29 cellular contexts compared by ENCODE assay signal in genomic region chr2:200318940-200319435, GRCh38. TPM values are rescaled to one million over a fixed set of nuclear protein-coding genes. Genes with fewer than 3 reads are reported as not detected.
A peak's percentile ranks its signal among the peaks of the same experiment; 100 is the strongest.
DNase-seq lines count a peak whose midpoint lies in the region; ATAC-seq, FAIRE-seq and TF ChIP-seq lines count a peak whose summit lies in the region.
"Had no signal": no experiment of that assay in that cellular context is flagged by ENCODE, and none has a peak within 500 bp of the region (broad histone marks: within the 10 kb centered on the region; RNA-seq: fewer than 3 reads in every experiment).

No MANE protein-coding gene starts in this region.

- peaks cover 100% of the 10 kb centered on the region for H3K79me2 ChIP-seq in GM23338 (replicated peaks; ENCODE audit: insufficient read depth)
- peaks cover 97% of the 10 kb centered on the region for H3K79me2 ChIP-seq in fibroblast of lung (ENCODE audit: control insufficient read depth, insufficient read depth, low read length)

- ATAC-seq in GM23338: no peak
- ATAC-seq in Panc1: peak; percentile 32; the same call in 1 of the 2 replicates
- no peak for ATAC-seq in pancreas
- ATAC-seq: activated naive CD4-positive, alpha-beta T cell treated with anti-CD3 and anti-CD28 coated beads, Interleukin-2, amount 50 U/mL, for 72 hours; activated T-helper 17 cell treated with anti-CD3 and anti-CD28 coated beads, Interleukin-2, amount 50 U/mL, for 72 hours; stimulated activated naive B cell treated with anti-CD40 and anti-IgM and Interleukin-4, amounts not matched to agents 10 μg/mL and 1 μg/mL and 100 μg/mL, for 72 hours had no signal

- peak overlapping the region; percentile 73; the same call in 1 of the 2 replicates for H3K27ac Mint-ChIP-seq in GM23338
- no peak overlapping the region for H3K27ac Mint-ChIP-seq in glutamatergic neuron (ENCODE audit: unreplicated experiment)
- H3K27ac Mint-ChIP-seq: activated naive CD4-positive, alpha-beta T cell treated with anti-CD3 and anti-CD28 coated beads, Interleukin-2, amount 50 U/mL, for 72 hours; activated T-helper 17 cell treated with anti-CD3 and anti-CD28 coated beads, Interleukin-2, amount 50 U/mL, for 72 hours; stimulated activated naive B cell treated with anti-CD40 and anti-IgM and Interleukin-4, amounts not matched to agents 10 μg/mL and 1 μg/mL and 100 μg/mL, for 72 hours had no signal

- H3K4me1 Mint-ChIP-seq in GM23338 (peaks cover 89% of the 10 kb centered on the region), glutamatergic neuron (ENCODE audit: low read depth, unreplicated experiment) (peaks cover 16% of the 10 kb centered on the region)
- H3K4me1 Mint-ChIP-seq: activated T-helper 17 cell treated with anti-CD3 and anti-CD28 coated beads, Interleukin-2, amount 50 U/mL, for 72 hours had no signal

- no peaks in the 10 kb centered on the region for H3K9me2 ChIP-seq in GM23338 (ENCODE audit: insufficient read depth)

- H3K4me2 ChIP-seq in GM23338: peak overlapping the region; percentile 58
- peak overlapping the region; percentile 9 for H3K4me2 ChIP-seq in fibroblast of lung (ENCODE audit: extremely low read depth, insufficient read depth, low read length)

- H3K4me1 ChIP-seq in GM23338 (ENCODE audit: insufficient read depth) (peaks cover 86% of the 10 kb centered on the region), Panc1 (ENCODE audit: control insufficient read depth, insufficient read depth, low read length) (peaks cover 99% of the 10 kb centered on the region), fibroblast of lung (ENCODE audit: control insufficient read depth, extremely low read depth, insufficient read depth, low read length) (peaks cover 22% of the 10 kb centered on the region), pancreas (peaks cover 16 to 44% (median 28%) of the 10 kb centered on the region in 3 donors)

- WGBS in pancreas, 2 donors: 77 to 80% methylated on average over 10 of the region's 10 CpGs

- peak overlapping the region; percentile 67 for H3K27ac ChIP-seq in GM23338 (ENCODE audit: low read depth)
- peak overlapping the region; percentile 74 for H3K27ac ChIP-seq in Panc1 (ENCODE audit: low read length)
- H3K27ac ChIP-seq in fibroblast of lung (ENCODE audit: insufficient read depth, low read length): no peak overlapping the region
- peak overlapping the region; percentile 0 to 65 (median 48) for H3K27ac ChIP-seq in pancreas
- H3K27ac ChIP-seq: ascending aorta, neutrophil, spleen, testis had no signal

- TF ChIP-seq CTCF in GM23338 (conservative IDR thresholded peaks at IDR 0.05; ENCODE audit: low read depth in 2 of 2) (no peak), Panc1 (IDR thresholded peaks at IDR 0.05) (no peak), fibroblast of lung (conservative IDR thresholded peaks at IDR 0.05 in 1 of 2, IDR thresholded peaks at IDR 0.05 in 1 of 2; ENCODE audit: low read depth in 1 of 2, low read length in 2 of 2) (no peak), pancreas (IDR thresholded peaks at IDR 0.05) (no peak), glutamatergic neuron (IDR thresholded peaks at IDR 0.05; ENCODE audit: partially characterized antibody, unreplicated experiment) (no peak)

- H4K20me1 ChIP-seq in GM23338 (replicated peaks; ENCODE audit: insufficient read depth): no peaks in the 10 kb centered on the region; the same call in 1 of the 2 replicates
- no peaks in the 10 kb centered on the region for H4K20me1 ChIP-seq in fibroblast of lung (ENCODE audit: control insufficient read depth, extremely low read depth, insufficient read depth, low read length)

- H3K4me3 ChIP-seq in GM23338: no peak overlapping the region
- no peak overlapping the region for H3K4me3 ChIP-seq in Panc1 (ENCODE audit: low read depth in 2 of 2, low read length in 2 of 2)
- no peak overlapping the region for H3K4me3 ChIP-seq in fibroblast of lung (replicated peaks in 1 of 4; ENCODE audit: control extremely low read depth in 1 of 4, insufficient read depth in 1 of 4, low read depth in 3 of 4, low read length in 4 of 4)
- H3K4me3 ChIP-seq in pancreas: no peak overlapping the region
- H3K4me3 ChIP-seq: ascending aorta, lung, spleen, testis had no signal

- DNase-seq in GM23338 (ENCODE audit: low spot score): no peak
- DNase-seq in Panc1 (ENCODE audit: low read depth, low spot score): no peak
- no peak for DNase-seq in fibroblast of lung (ENCODE audit: low read depth in 2 of 2)
- DNase-seq in pancreas: no peak
- no peak for DNase-seq in EL
- DNase-seq in SW480 (ENCODE audit: low spot score): no peak
- DNase-seq in NCI-H2081 (lab: John Stamatoyannopoulos, UW): no peak
- DNase-seq in glutamatergic neuron: no peak
- DNase-seq: activated CD4-positive, alpha-beta T cell treated with anti-CD3 and anti-CD28 coated beads, Interleukin-2, amount 50 U/mL, for 48 hours; activated CD8-positive, alpha-beta memory T cell treated with anti-CD3 and anti-CD28 coated beads, Interleukin-2, amount 50 U/mL, for 48 hours; COR-L47; dorsolateral prefrontal cortex; GOT3; kidney glomerular epithelial cell; NCI-H1694; NCI-H748 treated with DMSO at 0.1 percent for 48 hours; retina; Right ventricle myocardium superior; spleen; stimulated activated CD4-positive, alpha-beta T cell treated with anti-CD3 and anti-CD28 coated beads, Interleukin-4, amount 100 ng/mL, for 24 hours; stimulated activated naive B cell treated with anti-CD40 and anti-IgM and Interleukin-4, amounts not matched to agents 10 μg/mL and 1 μg/mL and 100 μg/mL, for 72 hours; SW 1271; testis had no signal

- POLR2A ChIA-PET in Panc1 (lab: Charles Lee): interaction anchor here (0.7 kb wide), 1 partner anchor 54 kb away, joined by 10 read pairs; no protein-coding TSS in a partner anchor

- FAIRE-seq in pancreas (lab: Jason Lieb, UNC): no peak
- FAIRE-seq: endothelial cell of umbilical vein had no signal

- H3K27me3 Mint-ChIP-seq in GM23338 (ENCODE audit: insufficient read depth, low read depth, poor library complexity) (no peaks in the 10 kb centered on the region), glutamatergic neuron (ENCODE audit: unreplicated experiment) (peaks cover 1% of the 10 kb centered on the region)
- H3K27me3 Mint-ChIP-seq: activated T-helper 17 cell treated with anti-CD3 and anti-CD28 coated beads, Interleukin-2, amount 50 U/mL, for 72 hours had no signal

- no TSS peak for BruUV-seq in Panc1 (replicated peaks; lab: Mats Ljungman, UMichigan)

- peaks cover 9% of the 10 kb centered on the region; the same call in 2 of the 3 replicates for H3K36me3 Mint-ChIP-seq in GM23338 (ENCODE audit: low read depth)
- H3K36me3 Mint-ChIP-seq in glutamatergic neuron (ENCODE audit: unreplicated experiment): no peaks in the 10 kb centered on the region
- H3K36me3 Mint-ChIP-seq: stimulated activated naive B cell treated with anti-CD40 and anti-IgM and Interleukin-4, amounts not matched to agents 10 μg/mL and 1 μg/mL and 100 μg/mL, for 72 hours had no signal

- H3K27me3 ChIP-seq in GM23338 (ENCODE audit: insufficient read depth) (no peaks in the 10 kb centered on the region), Panc1 (ENCODE audit: control insufficient read depth, insufficient read depth, low read length) (no peaks in the 10 kb centered on the region), fibroblast of lung (ENCODE audit: control insufficient read depth, insufficient read depth, low read length) (no peaks in the 10 kb centered on the region), pancreas (no peaks in the 10 kb centered on the region)
- H3K27me3 ChIP-seq: ascending aorta, dorsolateral prefrontal cortex, neutrophil, spleen, testis had no signal

- no peaks in the 10 kb centered on the region for H3F3A ChIP-seq in GM23338 (replicated peaks; ENCODE audit: low read depth)

- H3K4me3 Mint-ChIP-seq in GM23338: no peak overlapping the region; the same call in 2 of the 3 replicates
- H3K4me3 Mint-ChIP-seq in glutamatergic neuron (ENCODE audit: unreplicated experiment): no peak overlapping the region
- H3K4me3 Mint-ChIP-seq: activated T-helper 17 cell treated with anti-CD3 and anti-CD28 coated beads, Interleukin-2, amount 50 U/mL, for 72 hours; stimulated activated naive B cell treated with anti-CD40 and anti-IgM and Interleukin-4, amounts not matched to agents 10 μg/mL and 1 μg/mL and 100 μg/mL, for 72 hours had no signal

- H3K9ac ChIP-seq in fibroblast of lung (ENCODE audit: insufficient read depth, low read length): no peak overlapping the region

- H3K9me3 ChIP-seq in Panc1 (ENCODE audit: control insufficient read depth, insufficient read depth, low read depth, low read length): no peaks in the 10 kb centered on the region
- H3K9me3 ChIP-seq in fibroblast of lung (ENCODE audit: control insufficient read depth, insufficient read depth, low read depth, low read length): no peaks in the 10 kb centered on the region
- H3K9me3 ChIP-seq in pancreas: no peaks in the 10 kb centered on the region
- H3K9me3 ChIP-seq: ascending aorta, neutrophil, spleen, testis had no signal

- intact Hi-C loops in Panc1 (cut with micrococcal nuclease; ENCODE audit: unreplicated experiment) (loop anchor here (10.0 kb wide), 1 partner anchor 166 kb away; no protein-coding TSS in a partner anchor), pancreas (cut with DNase I) (no loop called here)

- in situ Hi-C loops in Panc1 (cut with HindIII; ENCODE audit: low pct_unique_long_range_greater_than_20kb, low sequenced_read_pairs): no loop called here

- CTCF ChIA-PET in Panc1 (lab: Charles Lee): interaction anchor here (0.6 kb wide), 1 partner anchor 14 kb away, joined by 11 read pairs; no protein-coding TSS in a partner anchor

- no peaks in the 10 kb centered on the region for H3K9me3 Mint-ChIP-seq in GM23338
- H3K9me3 Mint-ChIP-seq in glutamatergic neuron (ENCODE audit: unreplicated experiment): peaks cover 3% of the 10 kb centered on the region
- H3K9me3 Mint-ChIP-seq: activated naive CD4-positive, alpha-beta T cell treated with anti-CD3 and anti-CD28 coated beads, Interleukin-2, amount 50 U/mL, for 72 hours; activated T-helper 17 cell treated with anti-CD3 and anti-CD28 coated beads, Interleukin-2, amount 50 U/mL, for 72 hours; stimulated activated naive B cell treated with anti-CD40 and anti-IgM and Interleukin-4, amounts not matched to agents 10 μg/mL and 1 μg/mL and 100 μg/mL, for 72 hours had no signal

- H3K36me3 ChIP-seq in GM23338 (ENCODE audit: insufficient read depth): no peaks in the 10 kb centered on the region
- H3K36me3 ChIP-seq in Panc1 (ENCODE audit: control insufficient read depth, insufficient read depth, low read length): no peaks in the 10 kb centered on the region; the same call in 1 of the 2 replicates
- peaks cover 3% of the 10 kb centered on the region for H3K36me3 ChIP-seq in fibroblast of lung (ENCODE audit: control insufficient read depth, insufficient read depth, low read length)
- no peaks in the 10 kb centered on the region for H3K36me3 ChIP-seq in pancreas
- H3K36me3 ChIP-seq: ascending aorta, neutrophil, spleen had no signal

- no peak overlapping the region for H2AFZ ChIP-seq in GM23338
- no peak overlapping the region for H2AFZ ChIP-seq in fibroblast of lung (ENCODE audit: low read length)

RNA-seq across cellular contexts. Expression of gene SPATS2L, which starts 12.5 kb away (rescaled TPM):
- total RNA-seq in GM23338 (2014; rRNA removed; shearing (Covaris generic)): 118 and 146 TPM in 2 replicates
- polyA plus RNA-seq in GM23338 (2016; fragmentation: Nextera tagmentation; extraction: Ambion mirVana) (154 and 263 TPM in 2 replicates), fibroblast of lung (291 and 304 TPM in 2 replicates), pancreas (10 to 100 TPM; 29.0 to 53.8 TPM)
- total RNA-seq in Panc1 (2021; ENCODE audit: unreplicated experiment) (282 TPM), fibroblast of lung (50.1 and 73.8 TPM in 2 replicates), pancreas (10 to 100 TPM; 28.8 to 87.0 (median 40.8) TPM), glutamatergic neuron (ENCODE audit: unreplicated experiment) (45.5 TPM)
- 189 TPM for polyA plus RNA-seq in Panc1 (2012; ENCODE audit: insufficient read length)
- polyA plus RNA-seq in fibroblast of lung (2012): 146 and 159 TPM in 2 replicates
- 38.2 and 56.5 TPM in 2 replicates for polyA minus RNA-seq in fibroblast of lung (ENCODE audit: low replicate concordance)
